ENCODE assay signal across 8 cellular contexts in genomic region chr3:48428088-48428862, GRCh38.
A peak's percentile ranks its signal among the peaks of the same experiment; 100 is the strongest.
DNase-seq lines count a peak whose midpoint lies in the region; ATAC-seq, FAIRE-seq and TF ChIP-seq lines count a peak whose summit lies in the region.

No MANE protein-coding gene starts in this region.

- no peak for ATAC-seq in HG02938 (IDR thresholded peaks at IDR 0.05; ENCODE audit: unreplicated experiment)
- no peak for ATAC-seq in HG03135 (IDR thresholded peaks at IDR 0.05; ENCODE audit: unreplicated experiment)
- no peak for ATAC-seq in HG03354 (IDR thresholded peaks at IDR 0.05; ENCODE audit: poor library complexity, severe bottlenecking, unreplicated experiment)

- TF ChIP-seq CTCF in fibroblast of mammary gland (conservative IDR thresholded peaks at IDR 0.05; ENCODE audit: control insufficient read depth, insufficient read depth, low read depth, low read length) (no peak), parathyroid adenoma (IDR thresholded peaks at IDR 0.05) (no peak)

- H3K9me3 ChIP-seq in parathyroid adenoma (ENCODE audit: control insufficient read depth, low read length), result no peaks in the 10 kb centered on the region

- H3K4me1 ChIP-seq in parathyroid adenoma, result peaks cover 40% of the 10 kb centered on the region

- H3K4me3 ChIP-seq in fibroblast of mammary gland (ENCODE audit: control insufficient read depth, low read depth, low read length) (peak overlapping the region; percentile 61), parathyroid adenoma (ENCODE audit: low read depth, low read length) (peak overlapping the region; percentile 65)

- H3K36me3 ChIP-seq in parathyroid adenoma (ENCODE audit: control insufficient read depth, insufficient read depth, low read length), result no peaks in the 10 kb centered on the region

- peak overlapping the region; percentile 79 for H3K4me2 ChIP-seq in parathyroid adenoma (ENCODE audit: low read length)

- peak overlapping the region; percentile 75 for H2AFZ ChIP-seq in parathyroid adenoma

- no peak overlapping the region for H3K27ac ChIP-seq in parathyroid adenoma

- FAIRE-seq in GM18507 (lab: Jason Lieb, UNC), result peak; percentile 67
- peak; percentile 8 for FAIRE-seq in RCC 7860 (lab: Jason Lieb, UNC)

- H3K27me3 ChIP-seq in parathyroid adenoma (ENCODE audit: control insufficient read depth, insufficient read depth, low read length), result no peaks in the 10 kb centered on the region

- DNase-seq in GM18507 (ENCODE audit: extremely low spot score, insufficient read length, low read depth) (no peak), RCC 7860 (ENCODE audit: low spot score) (peak; percentile 40), fibroblast of mammary gland (ENCODE audit: low read depth) (no peak), HCEC 1CT (no peak)

- no peaks in the 10 kb centered on the region for H3K79me2 ChIP-seq in parathyroid adenoma

- H3K9ac ChIP-seq in parathyroid adenoma, result no peak overlapping the region
